In genomic region chr22:37425800-37426531, GRCh38 we compare ENCODE assay signal across 10 cellular contexts. TPM values are rescaled to one million over a fixed set of nuclear protein-coding genes. Genes with fewer than 3 reads are reported as not detected.
A peak's percentile ranks its signal among the peaks of the same experiment; 100 is the strongest.
DNase-seq lines count a peak whose midpoint lies in the region; ATAC-seq, FAIRE-seq and TF ChIP-seq lines count a peak whose summit lies in the region.
"Had no signal": no experiment of that assay in that cellular context is flagged by ENCODE, and none has a peak within 500 bp of the region (broad histone marks: within the 10 kb centered on the region; RNA-seq: fewer than 3 reads in every experiment).

No MANE protein-coding gene starts in this region.

- H3K36me3 ChIP-seq in ACC112 (ENCODE audit: insufficient read depth, low read length) (no peaks in the 10 kb centered on the region), kidney epithelial cell (ENCODE audit: control insufficient read depth, insufficient read depth, low read length) (no peaks in the 10 kb centered on the region), kidney (ENCODE audit: control insufficient read depth in 1 of 2, insufficient read depth in 2 of 2, low read length in 2 of 2) (no peaks in the 10 kb centered on the region), psoas muscle (ENCODE audit: insufficient read depth in 1 of 2, low read depth in 1 of 2) (no peaks in the 10 kb centered on the region)
- H3K36me3 ChIP-seq: adrenal gland had no signal

- H3K9ac ChIP-seq in kidney (ENCODE audit: low read length in 2 of 2): no peak overlapping the region

- ATAC-seq in HG03520 (IDR thresholded peaks at IDR 0.05; ENCODE audit: unreplicated experiment): no peak
- no peak for ATAC-seq in psoas muscle

- H3K9me3 ChIP-seq in kidney (ENCODE audit: control insufficient read depth in 1 of 2, low read length in 2 of 2): no peaks in the 10 kb centered on the region
- no peaks in the 10 kb centered on the region for H3K9me3 ChIP-seq in psoas muscle
- H3K9me3 ChIP-seq: adrenal gland had no signal

- intact Hi-C loops in kidney (cut with DNase I): no loop called here
- intact Hi-C loops in psoas muscle (cut with DNase I): loop anchor here in 1 of 2 donors (10.0 kb wide), 1 partner anchor 111 kb away; no protein-coding TSS in a partner anchor

- DNase-seq in HFF-Myc (ENCODE audit: extremely low read depth, low read depth): no peak
- DNase-seq in amniotic epithelial cell (ENCODE audit: low read depth): peak; percentile 61
- DNase-seq in kidney epithelial cell (ENCODE audit: low read depth): no peak
- no peak for DNase-seq in kidney
- DNase-seq in activated CD8-positive, alpha-beta memory T cell treated with anti-CD3 and anti-CD28 coated beads, Interleukin-2, amount 50 U/mL, for 48 hours: no peak
- DNase-seq in psoas muscle: no peak
- DNase-seq: adrenal gland had no signal

- H3K4me1 ChIP-seq in ACC112 (ENCODE audit: control insufficient read depth, insufficient read depth, low read length, unreplicated experiment) (peaks cover 12% of the 10 kb centered on the region), kidney (ENCODE audit: control insufficient read depth in 1 of 2, insufficient read depth in 1 of 2, low read depth in 1 of 2, low read length in 2 of 2) (peaks cover 0 to 4% of the 10 kb centered on the region in 2 donors), psoas muscle (no peaks in the 10 kb centered on the region)
- H3K4me1 ChIP-seq: adrenal gland had no signal

- no peak overlapping the region for H2AFZ ChIP-seq in ACC112 (ENCODE audit: low read length, unreplicated experiment)

- H3K4me3 ChIP-seq in ACC112 (ENCODE audit: low read depth, low read length) (peak overlapping the region; percentile 84), HFF-Myc (replicated peaks; ENCODE audit: low read depth, low read length) (peak overlapping the region; percentile 57), kidney epithelial cell (ENCODE audit: low read depth, low read length) (peak overlapping the region; percentile 79), kidney (ENCODE audit: low read length in 2 of 2) (no peak overlapping the region), psoas muscle (no peak overlapping the region)

- FAIRE-seq in kidney (lab: Jason Lieb, UNC): no peak

- H3K27me3 ChIP-seq in ACC112 (ENCODE audit: insufficient read depth, low read length): no peaks in the 10 kb centered on the region
- no peaks in the 10 kb centered on the region for H3K27me3 ChIP-seq in kidney epithelial cell (ENCODE audit: control insufficient read depth, insufficient read depth, low read length)
- H3K27me3 ChIP-seq in psoas muscle (ENCODE audit: insufficient read depth in 3 of 3, low read length in 2 of 3): peaks cover 0 to 96% (median 32%) of the 10 kb centered on the region in 3 donors

- WGBS in psoas muscle, 3 donors: 8 to 14% (median 12%) methylated on average over 30 to 33 of the region's 33 CpGs

- no peak overlapping the region for H3K27ac ChIP-seq in ACC112 (ENCODE audit: low read depth, low read length)
- no peak overlapping the region for H3K27ac ChIP-seq in kidney (ENCODE audit: low read depth in 2 of 2, low read length in 2 of 2)
- H3K27ac ChIP-seq in psoas muscle: no peak overlapping the region
- H3K27ac ChIP-seq: adrenal gland had no signal

- no peaks in the 10 kb centered on the region for H3K79me2 ChIP-seq in ACC112 (ENCODE audit: control insufficient read depth, insufficient read depth, low read length, unreplicated experiment)

- TF ChIP-seq CTCF in HFF-Myc (IDR thresholded peaks at IDR 0.05; ENCODE audit: low read depth, low read length, missing control alignments) (no peak), kidney epithelial cell (IDR thresholded peaks at IDR 0.05; ENCODE audit: insufficient read depth, low read length, poor library complexity, severe bottlenecking) (no peak), kidney (IDR thresholded peaks at IDR 0.05; ENCODE audit: borderline replicate concordance, extremely low read depth, insufficient read depth) (no peak), psoas muscle (IDR thresholded peaks at IDR 0.05) (no peak)

RNA-seq across cellular contexts. Expression of gene ELFN2, which starts 1.3 kb away (rescaled TPM):
- total RNA-seq in kidney epithelial cell (0.82 and 0.96 TPM in 2 replicates), kidney (4.6 TPM), psoas muscle (not detected)
- polyA plus RNA-seq in kidney (ENCODE audit: insufficient read depth, low read depth, low replicate concordance) (0.19 TPM), psoas muscle (under 1 TPM; 0.01 to 0.05 (median 0.01) TPM)
- total RNA-seq: lung microvascular endothelial cell had no signal

Comparison
In these comparisons a context has a peak if more than half of its experiments do, and no peak if none do; other contexts are left out.
1. H3K4me3 ChIP-seq: peak in ACC112 (single experiment), HFF-Myc (single experiment) and kidney epithelial cell (single experiment); none in kidney (0 of 2) and psoas muscle (single experiment).